In the genomic region with DNA sequence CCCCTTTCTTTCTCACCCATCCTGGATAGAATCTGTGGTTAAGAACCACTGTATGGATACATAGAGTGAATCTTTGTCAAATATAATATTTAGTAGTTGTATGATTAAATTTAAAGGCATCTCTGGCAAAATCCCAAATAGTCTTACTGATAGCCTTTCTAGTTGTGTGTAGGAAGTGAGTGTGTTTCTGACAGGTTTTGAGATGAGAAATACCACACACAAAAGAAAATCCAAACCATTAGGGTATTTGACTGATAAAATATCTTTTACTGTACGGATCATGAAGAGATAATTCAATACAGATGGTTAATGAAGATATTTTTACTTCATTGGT, we compare ENCODE assay signal across 16 cellular contexts.
"Had no signal": no experiment of that assay in that cellular context is flagged by ENCODE, and none has a peak within 500 bp of the region (broad histone marks: within the 10 kb centered on the region; RNA-seq: fewer than 3 reads in every experiment).

No MANE protein-coding gene starts in this region.

- DNase-seq: activated naive CD4-positive, alpha-beta T cell treated with anti-CD3 and anti-CD28 coated beads, Interleukin-2, amount 50 U/mL, for 16 hours; caudate nucleus; effector memory CD4-positive, alpha-beta T cell; hypothalamus; left colon; mammary epithelial cell; naive thymus-derived CD8-positive, alpha-beta T cell; stimulated activated CD4-positive, alpha-beta T cell treated with anti-CD3 and anti-CD28 coated beads, Interleukin-12 subunit alpha, Interleukin-12 subunit beta, amount 100 ng/mL, for 4 hours; stimulated activated naive CD4-positive, alpha-beta T cell; substantia nigra; T-helper 9 cell; transverse colon had no signal

- H3K27ac ChIP-seq: coronary artery, epithelial cell of prostate, neutrophil, transverse colon had no signal

- ATAC-seq: left colon; naive thymus-derived CD8-positive, alpha-beta T cell; sciatic nerve had no signal

- H3K36me3 ChIP-seq: neutrophil, transverse colon had no signal

- H3K9me3 ChIP-seq: neutrophil, transverse colon had no signal

- H3K4me3 ChIP-seq: coronary artery, transverse colon had no signal

- H3K27me3 ChIP-seq: neutrophil, transverse colon had no signal
